1 cellular context compared by ENCODE assay signal in the genomic region with DNA sequence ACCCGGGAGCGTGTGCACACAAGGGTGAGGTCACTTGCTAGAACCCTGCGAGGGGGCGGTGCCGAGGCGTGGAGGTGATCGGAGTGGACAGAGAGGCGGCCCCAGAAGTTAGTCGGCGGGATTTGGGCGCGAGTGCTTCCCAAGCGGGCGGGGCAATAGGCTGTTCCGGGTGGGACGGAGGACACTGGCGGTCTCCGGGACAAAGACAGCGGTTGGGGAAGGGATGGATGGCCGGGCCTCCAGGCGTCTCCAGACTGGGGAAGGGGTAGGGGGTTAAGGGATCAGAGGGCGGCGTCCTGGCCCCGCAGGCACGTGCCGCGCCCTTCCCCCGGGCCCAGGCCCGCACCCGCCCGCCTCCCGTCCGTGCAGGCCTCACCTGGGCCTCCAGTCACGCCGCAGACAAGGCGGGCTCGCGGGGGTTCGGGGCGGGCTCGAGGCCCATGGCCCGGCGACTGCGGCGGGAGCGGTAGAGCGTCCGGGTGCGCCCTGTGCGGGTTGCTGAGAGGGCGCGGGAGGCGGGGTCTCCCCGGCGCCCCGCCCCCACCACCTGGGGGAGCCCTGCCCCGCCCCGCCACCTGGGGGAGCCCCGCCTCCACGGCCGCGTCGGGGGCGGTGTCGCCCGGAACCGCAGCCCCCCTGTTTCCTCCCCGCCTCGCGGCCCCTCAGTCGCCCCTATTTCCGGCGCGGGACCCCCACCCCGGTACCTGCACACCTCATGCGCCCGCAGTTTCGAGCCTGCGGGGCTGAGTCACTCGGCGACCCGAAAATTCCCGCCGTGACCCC.
TF ChIP-seq lines count a peak whose summit lies in the region.

A gene (minus strand): TSS at position 505 of the 783 bp plus-strand sequence. CDS start 945 bp downstream, outside the sequence.

TF ChIP-seq in H1, 55 proteins besides CTCF, POLR2A, EP300 and RAD21:
- TF ChIP-seq HDAC2 (IDR thresholded peaks at IDR 0.05; ENCODE audit: borderline replicate concordance in 1 of 2, low read depth in 2 of 2, low read length in 2 of 2) (0 out of 4 replicates have a peak, but pooled peaks have one; percentile 14 to 45), SIRT6 (IDR thresholded peaks at IDR 0.05; ENCODE audit: low read length) (no peak), TEAD4 (IDR thresholded peaks at IDR 0.05; ENCODE audit: low read depth, low read length) (no peak), SP4 (IDR thresholded peaks at IDR 0.05; ENCODE audit: low read length) (0 out of 2 replicates have a peak, but pooled peaks have one; percentile 24), SP2 (IDR thresholded peaks at IDR 0.05; ENCODE audit: low read length) (no peak), POLR2AphosphoS5 (IDR thresholded peaks at IDR 0.05; ENCODE audit: low read depth, low read length) (0 out of 2 replicates have a peak, but pooled peaks have one; percentile 65), RFX5 (IDR thresholded peaks at IDR 0.05; ENCODE audit: borderline replicate concordance, low read depth, low read length) (no peak), NRF1 (IDR thresholded peaks at IDR 0.05; ENCODE audit: low read depth, low read length) (no peak), SUZ12 (IDR thresholded peaks at IDR 0.05; ENCODE audit: low read length) (no peak), KDM4A (IDR thresholded peaks at IDR 0.05; ENCODE audit: low read depth, low read length, severe bottlenecking) (peak; percentile 61), SIN3A (conservative IDR thresholded peaks at IDR 0.05 in 1 of 2, IDR thresholded peaks at IDR 0.05 in 1 of 2; ENCODE audit: low read depth in 1 of 2, low read length in 2 of 2) (peak in 1 of 2 experiments; percentile 6; a peak in 1 of 4 replicates), BCL11A (IDR thresholded peaks at IDR 0.05; ENCODE audit: low read depth in 2 of 2, low read length in 2 of 2) (no peak), CBX8 (IDR thresholded peaks at IDR 0.05; ENCODE audit: borderline replicate concordance, low read depth, low read length) (no peak), TAF1 (IDR thresholded peaks at IDR 0.05; ENCODE audit: low read depth, low read length) (peak; percentile 11; the same call in 1 of the 2 replicates), PHF8 (conservative IDR thresholded peaks at IDR 0.05; ENCODE audit: low read depth, low read length) (peak; percentile 71), RBBP5 (IDR thresholded peaks at IDR 0.05; ENCODE audit: borderline replicate concordance, low read depth, low read length) (no peak), YY1 (IDR thresholded peaks at IDR 0.05; ENCODE audit: low read depth, low read length) (no peak), EZH2 (IDR thresholded peaks at IDR 0.05; ENCODE audit: low read depth, low read length, severe bottlenecking) (no peak), KDM5A (IDR thresholded peaks at IDR 0.05; ENCODE audit: low read length) (no peak), ZNF274 (IDR thresholded peaks at IDR 0.05; ENCODE audit: borderline replicate concordance, extremely low read depth, low read length) (no peak), TAF7 (optimal IDR thresholded peaks at IDR 0.05; ENCODE audit: borderline replicate concordance, low read depth, low read length) (no peak), ASH2L (IDR thresholded peaks at IDR 0.05; ENCODE audit: low read length) (no peak)
- TF ChIP-seq, protein P1, sequence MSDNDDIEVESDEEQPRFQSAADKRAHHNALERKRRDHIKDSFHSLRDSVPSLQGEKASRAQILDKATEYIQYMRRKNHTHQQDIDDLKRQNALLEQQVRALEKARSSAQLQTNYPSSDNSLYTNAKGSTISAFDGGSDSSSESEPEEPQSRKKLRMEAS (IDR thresholded peaks at IDR 0.05), result peak; percentile 58
- TF ChIP-seq, protein P2, sequence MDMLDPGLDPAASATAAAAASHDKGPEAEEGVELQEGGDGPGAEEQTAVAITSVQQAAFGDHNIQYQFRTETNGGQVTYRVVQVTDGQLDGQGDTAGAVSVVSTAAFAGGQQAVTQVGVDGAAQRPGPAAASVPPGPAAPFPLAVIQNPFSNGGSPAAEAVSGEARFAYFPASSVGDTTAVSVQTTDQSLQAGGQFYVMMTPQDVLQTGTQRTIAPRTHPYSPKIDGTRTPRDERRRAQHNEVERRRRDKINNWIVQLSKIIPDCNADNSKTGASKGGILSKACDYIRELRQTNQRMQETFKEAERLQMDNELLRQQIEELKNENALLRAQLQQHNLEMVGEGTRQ (IDR thresholded peaks at IDR 0.05; ENCODE audit: low read length), result 0 out of 2 replicates have a peak, but pooled peaks have one; percentile 13
